In the genomic region with DNA sequence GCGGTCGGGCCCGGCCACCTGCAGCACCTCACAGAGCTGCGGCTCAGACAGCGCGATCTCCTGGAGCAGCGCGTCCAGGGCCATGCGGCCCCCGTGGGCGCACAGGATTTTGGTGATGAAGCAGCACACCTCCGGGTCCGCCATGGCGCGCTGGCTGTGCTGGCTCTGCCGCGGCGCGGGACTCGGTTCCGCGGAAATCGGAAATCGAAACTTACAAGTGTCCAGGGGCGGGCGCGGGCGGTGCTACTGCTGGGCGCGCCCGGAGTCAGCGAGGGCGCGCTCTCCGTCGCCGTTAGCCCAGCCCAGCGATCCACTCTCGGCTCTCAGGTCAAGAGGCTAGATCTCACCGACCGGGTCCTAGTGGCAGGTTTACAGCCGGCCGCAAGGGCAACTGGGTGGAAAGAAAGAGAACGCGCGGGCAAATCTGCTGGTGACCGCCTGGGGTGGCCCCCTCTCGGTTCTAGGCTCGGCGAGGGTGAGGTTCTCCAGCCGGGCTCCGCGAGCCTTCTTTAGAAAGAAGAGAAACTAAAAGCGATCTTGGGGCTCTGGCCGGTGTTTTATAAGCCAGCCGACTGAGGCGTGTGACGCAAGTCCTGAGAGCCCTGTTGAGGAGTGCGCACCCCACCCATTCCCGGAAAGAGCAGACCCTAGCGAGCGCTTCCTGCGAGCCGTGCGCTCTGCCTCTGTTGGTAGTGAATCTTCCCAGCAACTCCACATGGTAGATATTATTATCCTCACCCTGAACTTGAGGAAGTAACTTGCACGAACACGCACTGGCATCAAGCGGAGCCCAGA, we compare ENCODE assay signal across 1 cellular context.
TF ChIP-seq lines count a peak whose summit lies in the region.

A gene (minus strand): TSS at position 533 of the 795 bp plus-strand sequence. CDS start 389 bp downstream, at position 144.

TF ChIP-seq in HepG2, 621 proteins besides CTCF, POLR2A, EP300 and RAD21 (continued from another document and continues in another):
- TF ChIP-seq, protein P1, sequence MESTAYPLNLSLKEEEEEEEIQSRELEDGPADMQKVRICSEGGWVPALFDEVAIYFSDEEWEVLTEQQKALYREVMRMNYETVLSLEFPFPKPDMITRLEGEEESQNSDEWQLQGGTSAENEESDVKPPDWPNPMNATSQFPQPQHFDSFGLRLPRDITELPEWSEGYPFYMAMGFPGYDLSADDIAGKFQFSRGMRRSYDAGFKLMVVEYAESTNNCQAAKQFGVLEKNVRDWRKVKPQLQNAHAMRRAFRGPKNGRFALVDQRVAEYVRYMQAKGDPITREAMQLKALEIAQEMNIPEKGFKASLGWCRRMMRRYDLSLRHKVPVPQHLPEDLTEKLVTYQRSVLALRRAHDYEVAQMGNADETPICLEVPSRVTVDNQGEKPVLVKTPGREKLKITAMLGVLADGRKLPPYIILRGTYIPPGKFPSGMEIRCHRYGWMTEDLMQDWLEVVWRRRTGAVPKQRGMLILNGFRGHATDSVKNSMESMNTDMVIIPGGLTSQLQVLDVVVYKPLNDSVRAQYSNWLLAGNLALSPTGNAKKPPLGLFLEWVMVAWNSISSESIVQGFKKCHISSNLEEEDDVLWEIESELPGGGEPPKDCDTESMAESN (CRISPR knock-in tag; conservative IDR thresholded peaks at IDR 0.05) = 0 out of 2 replicates have a peak, but pooled peaks have one; percentile 81
- TF ChIP-seq CREM (IDR thresholded peaks at IDR 0.05) (peak; percentile 52; the same call in 1 of the 2 replicates), CREM (CRISPR knock-in tag; IDR thresholded peaks at IDR 0.05) (no peak), NR1H2 (CRISPR knock-in tag; IDR thresholded peaks at IDR 0.05; ENCODE audit: borderline replicate concordance, low read depth) (0 out of 2 replicates have a peak, but pooled peaks have one; percentile 2), ZBTB42 (CRISPR knock-in tag; IDR thresholded peaks at IDR 0.05) (no peak), CENPX (CRISPR knock-in tag; IDR thresholded peaks at IDR 0.05) (no peak), KLF13 (CRISPR knock-in tag; IDR thresholded peaks at IDR 0.05) (no peak), ZFP90 (CRISPR knock-in tag; IDR thresholded peaks at IDR 0.05; ENCODE audit: borderline replicate concordance) (no peak), ZNF432 (CRISPR knock-in tag; IDR thresholded peaks at IDR 0.05; ENCODE audit: borderline replicate concordance) (no peak), REL (CRISPR knock-in tag; conservative IDR thresholded peaks at IDR 0.05) (0 out of 2 replicates have a peak, but pooled peaks have one; percentile 17), ETV5 (CRISPR knock-in tag; IDR thresholded peaks at IDR 0.05; ENCODE audit: borderline replicate concordance) (peak; percentile 37; the same call in 1 of the 2 replicates), SMAD1 (CRISPR knock-in tag; IDR thresholded peaks at IDR 0.05; ENCODE audit: borderline replicate concordance, low read depth) (0 out of 2 replicates have a peak, but pooled peaks have one; percentile 22), ZNF569 (CRISPR knock-in tag; IDR thresholded peaks at IDR 0.05; ENCODE audit: borderline replicate concordance) (no peak), SALL1 (CRISPR knock-in tag; IDR thresholded peaks at IDR 0.05) (no peak; the same call in none of the 2 replicates), CCDC6 (CRISPR knock-in tag; IDR thresholded peaks at IDR 0.05) (no peak), BORCS8-MEF2B (CRISPR knock-in tag; IDR thresholded peaks at IDR 0.05) (no peak; the same call in 1 of the 2 replicates), DMAP1 (CRISPR knock-in tag; IDR thresholded peaks at IDR 0.05) (peak; percentile 72), TP53 (CRISPR knock-in tag; conservative IDR thresholded peaks at IDR 0.05) (0 out of 2 replicates have a peak, but pooled peaks have one; percentile 26), ZFY (CRISPR knock-in tag; IDR thresholded peaks at IDR 0.05) (peak; percentile 72), ZBTB38 (CRISPR knock-in tag; IDR thresholded peaks at IDR 0.05) (peak; percentile 54; the same call in 1 of the 2 replicates), NCOA1 (CRISPR knock-in tag; IDR thresholded peaks at IDR 0.05) (no peak), ZNF782 (CRISPR knock-in tag; IDR thresholded peaks at IDR 0.05; ENCODE audit: borderline replicate concordance) (no peak), ZNF678 (CRISPR knock-in tag; IDR thresholded peaks at IDR 0.05) (peak; percentile 58; the same call in 1 of the 2 replicates), RFXANK (CRISPR knock-in tag; IDR thresholded peaks at IDR 0.05) (no peak), SRSF9 (IDR thresholded peaks at IDR 0.05; ENCODE audit: borderline replicate concordance, insufficient read depth, low read depth, low read length, poor library complexity, severe bottlenecking) (no peak), TOPORS (CRISPR knock-in tag; IDR thresholded peaks at IDR 0.05) (peak; percentile 47; the same call in 1 of the 2 replicates), THYN1 (CRISPR knock-in tag; IDR thresholded peaks at IDR 0.05; ENCODE audit: borderline replicate concordance, low read depth) (0 out of 2 replicates have a peak, but pooled peaks have one; percentile 17), ZNF558 (CRISPR knock-in tag; IDR thresholded peaks at IDR 0.05; ENCODE audit: borderline replicate concordance) (peak; percentile 45; the same call in 1 of the 2 replicates), MXD4 (CRISPR knock-in tag; IDR thresholded peaks at IDR 0.05) (no peak; the same call in 1 of the 2 replicates), ZNF672 (CRISPR knock-in tag; IDR thresholded peaks at IDR 0.05) (no peak), MIXL1 (CRISPR knock-in tag; IDR thresholded peaks at IDR 0.05) (no peak)
- TF ChIP-seq, protein P2, sequence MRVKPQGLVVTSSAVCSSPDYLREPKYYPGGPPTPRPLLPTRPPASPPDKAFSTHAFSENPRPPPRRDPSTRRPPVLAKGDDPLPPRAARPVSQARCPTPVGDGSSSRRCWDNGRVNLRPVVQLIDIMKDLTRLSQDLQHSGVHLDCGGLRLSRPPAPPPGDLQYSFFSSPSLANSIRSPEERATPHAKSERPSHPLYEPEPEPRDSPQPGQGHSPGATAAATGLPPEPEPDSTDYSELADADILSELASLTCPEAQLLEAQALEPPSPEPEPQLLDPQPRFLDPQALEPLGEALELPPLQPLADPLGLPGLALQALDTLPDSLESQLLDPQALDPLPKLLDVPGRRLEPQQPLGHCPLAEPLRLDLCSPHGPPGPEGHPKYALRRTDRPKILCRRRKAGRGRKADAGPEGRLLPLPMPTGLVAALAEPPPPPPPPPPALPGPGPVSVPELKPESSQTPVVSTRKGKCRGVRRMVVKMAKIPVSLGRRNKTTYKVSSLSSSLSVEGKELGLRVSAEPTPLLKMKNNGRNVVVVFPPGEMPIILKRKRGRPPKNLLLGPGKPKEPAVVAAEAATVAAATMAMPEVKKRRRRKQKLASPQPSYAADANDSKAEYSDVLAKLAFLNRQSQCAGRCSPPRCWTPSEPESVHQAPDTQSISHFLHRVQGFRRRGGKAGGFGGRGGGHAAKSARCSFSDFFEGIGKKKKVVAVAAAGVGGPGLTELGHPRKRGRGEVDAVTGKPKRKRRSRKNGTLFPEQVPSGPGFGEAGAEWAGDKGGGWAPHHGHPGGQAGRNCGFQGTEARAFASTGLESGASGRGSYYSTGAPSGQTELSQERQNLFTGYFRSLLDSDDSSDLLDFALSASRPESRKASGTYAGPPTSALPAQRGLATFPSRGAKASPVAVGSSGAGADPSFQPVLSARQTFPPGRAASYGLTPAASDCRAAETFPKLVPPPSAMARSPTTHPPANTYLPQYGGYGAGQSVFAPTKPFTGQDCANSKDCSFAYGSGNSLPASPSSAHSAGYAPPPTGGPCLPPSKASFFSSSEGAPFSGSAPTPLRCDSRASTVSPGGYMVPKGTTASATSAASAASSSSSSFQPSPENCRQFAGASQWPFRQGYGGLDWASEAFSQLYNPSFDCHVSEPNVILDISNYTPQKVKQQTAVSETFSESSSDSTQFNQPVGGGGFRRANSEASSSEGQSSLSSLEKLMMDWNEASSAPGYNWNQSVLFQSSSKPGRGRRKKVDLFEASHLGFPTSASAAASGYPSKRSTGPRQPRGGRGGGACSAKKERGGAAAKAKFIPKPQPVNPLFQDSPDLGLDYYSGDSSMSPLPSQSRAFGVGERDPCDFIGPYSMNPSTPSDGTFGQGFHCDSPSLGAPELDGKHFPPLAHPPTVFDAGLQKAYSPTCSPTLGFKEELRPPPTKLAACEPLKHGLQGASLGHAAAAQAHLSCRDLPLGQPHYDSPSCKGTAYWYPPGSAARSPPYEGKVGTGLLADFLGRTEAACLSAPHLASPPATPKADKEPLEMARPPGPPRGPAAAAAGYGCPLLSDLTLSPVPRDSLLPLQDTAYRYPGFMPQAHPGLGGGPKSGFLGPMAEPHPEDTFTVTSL (CRISPR knock-in tag; IDR thresholded peaks at IDR 0.05; ENCODE audit: borderline replicate concordance) = no peak
- TF ChIP-seq, protein P3, sequence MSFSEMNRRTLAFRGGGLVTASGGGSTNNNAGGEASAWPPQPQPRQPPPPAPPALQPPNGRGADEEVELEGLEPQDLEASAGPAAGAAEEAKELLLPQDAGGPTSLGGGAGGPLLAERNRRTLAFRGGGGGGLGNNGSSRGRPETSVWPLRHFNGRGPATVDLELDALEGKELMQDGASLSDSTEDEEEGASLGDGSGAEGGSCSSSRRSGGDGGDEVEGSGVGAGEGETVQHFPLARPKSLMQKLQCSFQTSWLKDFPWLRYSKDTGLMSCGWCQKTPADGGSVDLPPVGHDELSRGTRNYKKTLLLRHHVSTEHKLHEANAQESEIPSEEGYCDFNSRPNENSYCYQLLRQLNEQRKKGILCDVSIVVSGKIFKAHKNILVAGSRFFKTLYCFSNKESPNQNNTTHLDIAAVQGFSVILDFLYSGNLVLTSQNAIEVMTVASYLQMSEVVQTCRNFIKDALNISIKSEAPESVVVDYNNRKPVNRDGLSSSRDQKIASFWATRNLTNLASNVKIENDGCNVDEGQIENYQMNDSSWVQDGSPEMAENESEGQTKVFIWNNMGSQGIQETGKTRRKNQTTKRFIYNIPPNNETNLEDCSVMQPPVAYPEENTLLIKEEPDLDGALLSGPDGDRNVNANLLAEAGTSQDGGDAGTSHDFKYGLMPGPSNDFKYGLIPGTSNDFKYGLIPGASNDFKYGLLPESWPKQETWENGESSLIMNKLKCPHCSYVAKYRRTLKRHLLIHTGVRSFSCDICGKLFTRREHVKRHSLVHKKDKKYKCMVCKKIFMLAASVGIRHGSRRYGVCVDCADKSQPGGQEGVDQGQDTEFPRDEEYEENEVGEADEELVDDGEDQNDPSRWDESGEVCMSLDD (CRISPR knock-in tag; IDR thresholded peaks at IDR 0.05; ENCODE audit: borderline replicate concordance) = peak; percentile 66; the same call in 1 of the 2 replicates
- TF ChIP-seq, protein P4, sequence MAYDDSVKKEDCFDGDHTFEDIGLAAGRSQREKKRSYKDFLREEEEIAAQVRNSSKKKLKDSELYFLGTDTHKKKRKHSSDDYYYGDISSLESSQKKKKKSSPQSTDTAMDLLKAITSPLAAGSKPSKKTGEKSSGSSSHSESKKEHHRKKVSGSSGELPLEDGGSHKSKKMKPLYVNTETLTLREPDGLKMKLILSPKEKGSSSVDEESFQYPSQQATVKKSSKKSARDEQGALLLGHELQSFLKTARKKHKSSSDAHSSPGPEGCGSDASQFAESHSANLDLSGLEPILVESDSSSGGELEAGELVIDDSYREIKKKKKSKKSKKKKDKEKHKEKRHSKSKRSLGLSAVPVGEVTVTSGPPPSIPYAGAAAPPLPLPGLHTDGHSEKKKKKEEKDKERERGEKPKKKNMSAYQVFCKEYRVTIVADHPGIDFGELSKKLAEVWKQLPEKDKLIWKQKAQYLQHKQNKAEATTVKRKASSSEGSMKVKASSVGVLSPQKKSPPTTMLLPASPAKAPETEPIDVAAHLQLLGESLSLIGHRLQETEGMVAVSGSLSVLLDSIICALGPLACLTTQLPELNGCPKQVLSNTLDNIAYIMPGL (CRISPR knock-in tag; IDR thresholded peaks at IDR 0.05; ENCODE audit: borderline replicate concordance in 1 of 2, low read depth in 1 of 2) = peak; percentile 51 to 87; a peak in 3 of 4 replicates
- TF ChIP-seq, protein P5, sequence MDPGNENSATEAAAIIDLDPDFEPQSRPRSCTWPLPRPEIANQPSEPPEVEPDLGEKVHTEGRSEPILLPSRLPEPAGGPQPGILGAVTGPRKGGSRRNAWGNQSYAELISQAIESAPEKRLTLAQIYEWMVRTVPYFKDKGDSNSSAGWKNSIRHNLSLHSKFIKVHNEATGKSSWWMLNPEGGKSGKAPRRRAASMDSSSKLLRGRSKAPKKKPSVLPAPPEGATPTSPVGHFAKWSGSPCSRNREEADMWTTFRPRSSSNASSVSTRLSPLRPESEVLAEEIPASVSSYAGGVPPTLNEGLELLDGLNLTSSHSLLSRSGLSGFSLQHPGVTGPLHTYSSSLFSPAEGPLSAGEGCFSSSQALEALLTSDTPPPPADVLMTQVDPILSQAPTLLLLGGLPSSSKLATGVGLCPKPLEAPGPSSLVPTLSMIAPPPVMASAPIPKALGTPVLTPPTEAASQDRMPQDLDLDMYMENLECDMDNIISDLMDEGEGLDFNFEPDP (CRISPR knock-in tag; conservative IDR thresholded peaks at IDR 0.05) = 0 out of 2 replicates have a peak, but pooled peaks have one; percentile 27
- TF ChIP-seq, protein P6, sequence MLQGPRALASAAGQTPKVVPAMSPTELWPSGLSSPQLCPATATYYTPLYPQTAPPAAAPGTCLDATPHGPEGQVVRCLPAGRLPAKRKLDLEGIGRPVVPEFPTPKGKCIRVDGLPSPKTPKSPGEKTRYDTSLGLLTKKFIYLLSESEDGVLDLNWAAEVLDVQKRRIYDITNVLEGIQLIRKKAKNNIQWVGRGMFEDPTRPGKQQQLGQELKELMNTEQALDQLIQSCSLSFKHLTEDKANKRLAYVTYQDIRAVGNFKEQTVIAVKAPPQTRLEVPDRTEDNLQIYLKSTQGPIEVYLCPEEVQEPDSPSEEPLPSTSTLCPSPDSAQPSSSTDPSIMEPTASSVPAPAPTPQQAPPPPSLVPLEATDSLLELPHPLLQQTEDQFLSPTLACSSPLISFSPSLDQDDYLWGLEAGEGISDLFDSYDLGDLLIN (CRISPR knock-in tag; IDR thresholded peaks at IDR 0.05; ENCODE audit: borderline replicate concordance) = no peak; the same call in 1 of the 2 replicates
- TF ChIP-seq, protein P7, sequence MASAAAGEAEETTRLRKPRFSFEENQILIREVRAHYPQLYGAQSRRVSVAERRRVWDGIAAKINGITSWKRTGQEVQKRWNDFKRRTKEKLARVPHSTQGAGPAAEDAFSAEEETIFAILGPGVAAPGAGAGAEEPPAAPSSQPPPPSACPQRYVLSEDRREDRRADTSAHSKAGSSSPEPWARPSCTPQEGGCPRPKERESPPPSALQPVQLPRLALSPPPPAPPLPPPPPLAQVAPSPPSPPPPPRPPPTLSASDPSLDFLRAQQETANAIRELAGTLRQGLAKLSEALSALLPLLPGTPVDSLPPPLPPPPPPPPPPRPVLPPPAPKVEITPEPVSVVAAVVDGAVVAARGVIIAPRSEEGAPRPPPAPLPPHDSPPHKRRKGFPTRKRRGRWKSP (CRISPR knock-in tag; IDR thresholded peaks at IDR 0.05) = peak; percentile 79
